Comparison of ENCODE assay signal across 17 cellular contexts in genomic region chr18:28114472-28114871, GRCh38.
A peak's percentile ranks its signal among the peaks of the same experiment; 100 is the strongest.
DNase-seq lines count a peak whose midpoint lies in the region; ATAC-seq and TF ChIP-seq lines count a peak whose summit lies in the region.
"Had no signal": no experiment of that assay in that cellular context is flagged by ENCODE, and none has a peak within 500 bp of the region (broad histone marks: within the 10 kb centered on the region; RNA-seq: fewer than 3 reads in every experiment).

No MANE protein-coding gene starts in this region.

- peaks cover 86% of the 10 kb centered on the region for H3K79me2 ChIP-seq in SK-N-SH (ENCODE audit: insufficient read depth)

- CTCF ChIA-PET in SK-N-SH (lab: Yijun Ruan, JAX) (no interaction called here), WTC11 (lab: Charles Lee) (no interaction called here)

- H3K9me2 ChIP-seq in SK-N-SH = no peaks in the 10 kb centered on the region

- H3F3A ChIP-seq in SK-N-SH (replicated peaks; ENCODE audit: insufficient read depth) = peaks cover 78% of the 10 kb centered on the region

- H3K9me3 Mint-ChIP-seq in WTC11 = no peaks in the 10 kb centered on the region
- H3K9me3 Mint-ChIP-seq: activated CD4-positive, alpha-beta T cell treated with anti-CD3 and anti-CD28 coated beads, Interleukin-2, amount 10 ng/mL, durations not matched to agents 7 days and 5 days; activated T-helper 1 cell treated with anti-CD3 and anti-CD28 coated beads, Interleukin-12 subunit alpha, Interleukin-12 subunit beta, Interleukin-2, Interleukin-4 antibody, amounts not matched to agents 30 ng/mL and 10 ng/mL and 1 ng/mL, durations not matched to agents 14 hours and 24 hours and 36 hours; T-helper 1 cell treated with Interleukin-12 subunit alpha and Interleukin-12 subunit beta and Interleukin-4 antibody, amounts not matched to agents 30 μg/mL and 1 μg/mL, for 36 hours had no signal

- 14% methylated on average over 3 of the region's 3 CpGs for WGBS in SK-N-SH (ENCODE audit: low lambda C conversion rate)

- peaks cover 1% of the 10 kb centered on the region; the same call in 1 of the 2 replicates for H4K20me1 ChIP-seq in SK-N-SH (ENCODE audit: insufficient read depth)

- DNase-seq in HCEC 1CT (peak; percentile 86), SK-N-SH (no peak), fibroblast of mammary gland (ENCODE audit: low read depth) (peak; percentile 83), skeletal muscle cell (ENCODE audit: low read depth) (peak; percentile 48), amygdala (lab: John Stamatoyannopoulos, UW) (no peak), WTC11 (ENCODE audit: low spot score) (no peak)
- DNase-seq in stimulated activated CD4-positive, alpha-beta T cell treated with anti-CD3 and anti-CD28 coated beads, Interleukin-4, amount 100 ng/mL, for 4 hours = no peak
- DNase-seq: activated CD4-positive, alpha-beta T cell treated with anti-CD3 and anti-CD28 coated beads, Interleukin-2, amount 10 ng/mL, durations not matched to agents 7 days and 5 days; body of pancreas; CD4-positive, CD25-positive, alpha-beta regulatory T cell; NCI-H1417; NCI-H446; sigmoid colon; stimulated activated naive CD4-positive, alpha-beta T cell treated with Interleukin-2 at 50 U/mL for 16 hours had no signal

- no peak for TF ChIP-seq RAD21 in SK-N-SH (IDR thresholded peaks at IDR 0.05; ENCODE audit: low read length)

- no peak overlapping the region for H3K27ac Mint-ChIP-seq in WTC11
- H3K27ac Mint-ChIP-seq: activated CD4-positive, alpha-beta T cell treated with anti-CD3 and anti-CD28 coated beads, Interleukin-2, amount 10 ng/mL, durations not matched to agents 7 days and 5 days; activated T-helper 1 cell treated with anti-CD3 and anti-CD28 coated beads, Interleukin-12 subunit alpha, Interleukin-12 subunit beta, Interleukin-2, Interleukin-4 antibody, amounts not matched to agents 30 ng/mL and 10 ng/mL and 1 ng/mL, durations not matched to agents 14 hours and 24 hours and 36 hours; CD4-positive, CD25-positive, alpha-beta regulatory T cell; T-helper 1 cell treated with Interleukin-12 subunit alpha and Interleukin-12 subunit beta and Interleukin-4 antibody, amounts not matched to agents 30 μg/mL and 1 μg/mL, for 36 hours had no signal

- H3K4me3 Mint-ChIP-seq in WTC11 = no peak overlapping the region
- H3K4me3 Mint-ChIP-seq: activated CD4-positive, alpha-beta T cell treated with anti-CD3 and anti-CD28 coated beads, Interleukin-2, amount 10 ng/mL, durations not matched to agents 7 days and 5 days; activated T-helper 1 cell treated with anti-CD3 and anti-CD28 coated beads, Interleukin-12 subunit alpha, Interleukin-12 subunit beta, Interleukin-2, Interleukin-4 antibody, amounts not matched to agents 30 ng/mL and 10 ng/mL and 1 ng/mL, durations not matched to agents 14 hours and 24 hours and 36 hours; neural progenitor cell; T-helper 1 cell treated with Interleukin-12 subunit alpha and Interleukin-12 subunit beta and Interleukin-4 antibody, amounts not matched to agents 30 μg/mL and 1 μg/mL, for 36 hours had no signal

- H3K4me1 Mint-ChIP-seq in WTC11 = peaks cover 28% of the 10 kb centered on the region
- H3K4me1 Mint-ChIP-seq: activated CD4-positive, alpha-beta T cell treated with anti-CD3 and anti-CD28 coated beads, Interleukin-2, amount 10 ng/mL, durations not matched to agents 7 days and 5 days; CD4-positive, CD25-positive, alpha-beta regulatory T cell had no signal

- H2AFZ ChIP-seq in SK-N-SH (ENCODE audit: low read depth) = no peak overlapping the region
- H2AFZ ChIP-seq: neural progenitor cell had no signal

- peak overlapping the region in 1 of 2 experiments; percentile 43; a peak in 2 of 4 replicates for H3K4me3 ChIP-seq in SK-N-SH (ENCODE audit: low read depth in 2 of 2, low read length in 1 of 2)
- H3K4me3 ChIP-seq in fibroblast of mammary gland (ENCODE audit: control insufficient read depth, low read depth, low read length) = no peak overlapping the region
- no peak overlapping the region for H3K4me3 ChIP-seq in skeletal muscle cell (ENCODE audit: low read depth, low read length)
- H3K4me3 ChIP-seq: body of pancreas, neural progenitor cell, sigmoid colon had no signal

- peak overlapping the region; percentile 66 for H3K4me2 ChIP-seq in SK-N-SH
- H3K4me2 ChIP-seq: neural progenitor cell had no signal

- no peaks in the 10 kb centered on the region for H3K36me3 Mint-ChIP-seq in WTC11
- H3K36me3 Mint-ChIP-seq: CD4-positive, CD25-positive, alpha-beta regulatory T cell had no signal

- no peak for ATAC-seq in WTC11
- ATAC-seq: body of pancreas had no signal

- H3K27ac ChIP-seq in SK-N-SH (ENCODE audit: low read depth in 2 of 2, low read length in 1 of 2) = peak overlapping the region; percentile 71 to 99; a peak in 3 of 4 replicates
- H3K27ac ChIP-seq: body of pancreas, neural progenitor cell, sigmoid colon had no signal

- TF ChIP-seq EP300 in SK-N-SH (IDR thresholded peaks at IDR 0.05; ENCODE audit: borderline replicate concordance in 1 of 2, low read depth in 1 of 2, low read length in 1 of 2) = peak; percentile 7 to 77; a peak in 1 of 4 replicates

- no peaks in the 10 kb centered on the region for H3K27me3 ChIP-seq in SK-N-SH (ENCODE audit: insufficient read depth)
- H3K27me3 ChIP-seq: body of pancreas, neural progenitor cell, sigmoid colon had no signal

- H3K9me3 ChIP-seq in SK-N-SH = no peaks in the 10 kb centered on the region
- H3K9me3 ChIP-seq: body of pancreas, sigmoid colon had no signal

- peaks cover 8 to 18% of the 10 kb centered on the region in 2 experiments for H3K36me3 ChIP-seq in SK-N-SH (replicated peaks in 1 of 2; ENCODE audit: control insufficient read depth in 1 of 2, insufficient read depth in 2 of 2, low read length in 1 of 2)
- H3K36me3 ChIP-seq: neural progenitor cell, sigmoid colon had no signal

- no peaks in the 10 kb centered on the region for H3K27me3 Mint-ChIP-seq in WTC11 (ENCODE audit: low read depth)
- H3K27me3 Mint-ChIP-seq: activated CD4-positive, alpha-beta T cell treated with anti-CD3 and anti-CD28 coated beads, Interleukin-2, amount 10 ng/mL, durations not matched to agents 7 days and 5 days; CD4-positive, CD25-positive, alpha-beta regulatory T cell had no signal

- TF ChIP-seq CTCF in SK-N-SH (IDR thresholded peaks at IDR 0.05) = no peak
- no peak for TF ChIP-seq CTCF in fibroblast of mammary gland (conservative IDR thresholded peaks at IDR 0.05; ENCODE audit: control insufficient read depth, insufficient read depth, low read depth, low read length)
- TF ChIP-seq CTCF in WTC11 (IDR thresholded peaks at IDR 0.05) = no peak

- POLR2A ChIA-PET in SK-N-SH (lab: Yijun Ruan, JAX) (no interaction called here), WTC11 (lab: Charles Lee) (no interaction called here)

- H3K4me1 ChIP-seq in SK-N-SH (ENCODE audit: control insufficient read depth in 1 of 2, insufficient read depth in 2 of 2, low read depth in 1 of 2, low read length in 1 of 2) = peaks cover 17 to 51% of the 10 kb centered on the region in 2 experiments
- H3K4me1 ChIP-seq: body of pancreas had no signal

- peak overlapping the region; percentile 85 for H3K9ac ChIP-seq in SK-N-SH
- H3K9ac ChIP-seq: neural progenitor cell had no signal

TF ChIP-seq in SK-N-SH, 30 proteins besides CTCF, POLR2A, EP300 and RAD21 (continues in another document):
- TF ChIP-seq ELF1 (IDR thresholded peaks at IDR 0.05) (no peak), MAX (IDR thresholded peaks at IDR 0.05; ENCODE audit: low read depth) (0 out of 2 replicates have a peak, but pooled peaks have one; percentile 19), MXI1 (IDR thresholded peaks at IDR 0.05; ENCODE audit: low read depth, low read length) (no peak), FOSL2 (IDR thresholded peaks at IDR 0.05; ENCODE audit: borderline replicate concordance, low read depth) (peak; percentile 77), SIN3A (IDR thresholded peaks at IDR 0.05; ENCODE audit: borderline replicate concordance, low read depth, low read length) (no peak), RXRA (IDR thresholded peaks at IDR 0.05; ENCODE audit: borderline replicate concordance, low read depth) (peak; percentile 88), JUND (IDR thresholded peaks at IDR 0.05) (peak; percentile 81), FOXM1 (IDR thresholded peaks at IDR 0.05; ENCODE audit: low read depth) (no peak)
- TF ChIP-seq, protein P1, sequence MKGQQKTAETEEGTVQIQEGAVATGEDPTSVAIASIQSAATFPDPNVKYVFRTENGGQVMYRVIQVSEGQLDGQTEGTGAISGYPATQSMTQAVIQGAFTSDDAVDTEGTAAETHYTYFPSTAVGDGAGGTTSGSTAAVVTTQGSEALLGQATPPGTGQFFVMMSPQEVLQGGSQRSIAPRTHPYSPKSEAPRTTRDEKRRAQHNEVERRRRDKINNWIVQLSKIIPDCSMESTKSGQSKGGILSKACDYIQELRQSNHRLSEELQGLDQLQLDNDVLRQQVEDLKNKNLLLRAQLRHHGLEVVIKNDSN (IDR thresholded peaks at IDR 0.05; ENCODE audit: borderline replicate concordance, low read depth) = no peak

TF ChIP-seq in WTC11, 78 proteins besides CTCF, POLR2A, EP300 and RAD21 (continues in another document):
- TF ChIP-seq ZNF317 (CRISPR knock-in tag; IDR thresholded peaks at IDR 0.05; ENCODE audit: borderline replicate concordance, low read depth) (no peak), JUN (CRISPR knock-in tag; IDR thresholded peaks at IDR 0.05) (no peak), NR3C1 (CRISPR knock-in tag; conservative IDR thresholded peaks at IDR 0.05; ENCODE audit: low read depth) (no peak), ZBTB21 (CRISPR knock-in tag; IDR thresholded peaks at IDR 0.05; ENCODE audit: borderline replicate concordance) (no peak), ZNF121 (CRISPR knock-in tag; IDR thresholded peaks at IDR 0.05) (no peak), ZNF219 (CRISPR knock-in tag; IDR thresholded peaks at IDR 0.05; ENCODE audit: borderline replicate concordance) (no peak), HMGA2 (CRISPR knock-in tag; IDR thresholded peaks at IDR 0.05) (no peak), PREB (CRISPR knock-in tag; IDR thresholded peaks at IDR 0.05; ENCODE audit: borderline replicate concordance) (no peak)

Comparison
In these comparisons a context has a peak if more than half of its experiments do, and no peak if none do; other contexts are left out.
1. DNase-seq: peak in HCEC 1CT (single experiment), fibroblast of mammary gland (single experiment) and skeletal muscle cell (single experiment); none in SK-N-SH (single experiment), stimulated activated CD4-positive, alpha-beta T cell treated with anti-CD3 and anti-CD28 coated beads, Interleukin-4, amount 100 ng/mL, for 4 hours (0 of 2), amygdala (0 of 56) and WTC11 (single experiment).